8 cellular contexts compared by ENCODE assay signal in genomic region chr2:196239622-196240587, GRCh38.
DNase-seq lines count a peak whose midpoint lies in the region; ATAC-seq lines count a peak whose summit lies in the region.

No MANE protein-coding gene starts in this region.

- H3K4me3 ChIP-seq in naive thymus-derived CD4-positive, alpha-beta T cell (ENCODE audit: low read length): peak overlapping the region; percentile 36
- peak overlapping the region; percentile 17 for H3K4me3 ChIP-seq in thymus (ENCODE audit: low read length)

- peak; percentile 80 for ATAC-seq in GM21825 (IDR thresholded peaks at IDR 0.05; ENCODE audit: unreplicated experiment)
- ATAC-seq in naive thymus-derived CD4-positive, alpha-beta T cell: peak; percentile 87

- H3K27ac Mint-ChIP-seq in naive thymus-derived CD4-positive, alpha-beta T cell: peak overlapping the region; percentile 90 to 99 (median 97)

- no peaks in the 10 kb centered on the region for H3K27me3 Mint-ChIP-seq in naive thymus-derived CD4-positive, alpha-beta T cell

- intact Hi-C loops in naive thymus-derived CD4-positive, alpha-beta T cell (cut with micrococcal nuclease): loop anchor here (1.0 to 10.0 kb wide), 13 partner anchors 10 to 1465 kb away; partner anchors contain the start of genes MARS2 (in 1 of the 2) and STK17B (in 1 of the 2)

- H3K4me1 ChIP-seq in naive thymus-derived CD4-positive, alpha-beta T cell (ENCODE audit: control insufficient read depth in 2 of 2, insufficient read depth in 2 of 2, low read length in 2 of 2): peaks cover 57 to 60% of the 10 kb centered on the region in 2 donors
- H3K4me1 ChIP-seq in thymus (ENCODE audit: control insufficient read depth, insufficient read depth, low read length): peaks cover 23% of the 10 kb centered on the region

- peak; percentile 8 for DNase-seq in ELF-1 (ENCODE audit: low read depth, low spot score)
- peak; percentile 93 for DNase-seq in LHCN-M2 (ENCODE audit: low read depth)
- DNase-seq in activated CD4-positive, alpha-beta T cell treated with anti-CD3 and anti-CD28 coated beads for 4 hours: peak; percentile 72 to 75
- DNase-seq in effector CD4-positive, alpha-beta T cell: peak; percentile 67
- DNase-seq in naive thymus-derived CD4-positive, alpha-beta T cell: peak; percentile 33 to 90 (median 83)
- no peak for DNase-seq in NCI-H2029 (lab: John Stamatoyannopoulos, UW)

- peaks cover 0 to 20% (median 0%) of the 10 kb centered on the region in 5 donors for H3K36me3 Mint-ChIP-seq in naive thymus-derived CD4-positive, alpha-beta T cell

- H3K9me3 Mint-ChIP-seq in naive thymus-derived CD4-positive, alpha-beta T cell: peaks cover 0 to 7% (median 0%) of the 10 kb centered on the region in 11 donors

- peaks cover 55 to 90% (median 80%) of the 10 kb centered on the region in 7 donors for H3K4me1 Mint-ChIP-seq in naive thymus-derived CD4-positive, alpha-beta T cell

- WGBS in thymus: 29% methylated on average over 10 of the region's 10 CpGs

- no peaks in the 10 kb centered on the region for H3K36me3 ChIP-seq in naive thymus-derived CD4-positive, alpha-beta T cell (ENCODE audit: control insufficient read depth in 2 of 3, insufficient read depth in 3 of 3, low read length in 3 of 3)
- no peaks in the 10 kb centered on the region for H3K36me3 ChIP-seq in thymus (ENCODE audit: control insufficient read depth, insufficient read depth)

- H3K9me3 ChIP-seq in naive thymus-derived CD4-positive, alpha-beta T cell (ENCODE audit: control insufficient read depth in 2 of 3, low read length in 3 of 3): no peaks in the 10 kb centered on the region
- no peaks in the 10 kb centered on the region for H3K9me3 ChIP-seq in thymus (ENCODE audit: control insufficient read depth)

- peak overlapping the region; percentile 64 to 87 (median 76) for H3K4me3 Mint-ChIP-seq in naive thymus-derived CD4-positive, alpha-beta T cell

- no peaks in the 10 kb centered on the region for H3K27me3 ChIP-seq in naive thymus-derived CD4-positive, alpha-beta T cell (ENCODE audit: control insufficient read depth in 2 of 2, insufficient read depth in 2 of 2, low read length in 2 of 2)
- H3K27me3 ChIP-seq in thymus (ENCODE audit: control insufficient read depth, insufficient read depth): no peaks in the 10 kb centered on the region

- H3K27ac ChIP-seq in naive thymus-derived CD4-positive, alpha-beta T cell (ENCODE audit: low read depth, low read length): peak overlapping the region; percentile 71
- H3K27ac ChIP-seq in thymus (ENCODE audit: low read depth): peak overlapping the region; percentile 93

- CTCF ChIA-PET in naive thymus-derived CD4-positive, alpha-beta T cell (lab: Charles Lee): interaction anchor here (0.6 to 3.4 kb wide), 14 partner anchors 9 to 160 kb away, joined by 3 to 25 read pairs (median 4); no protein-coding TSS in a partner anchor

- POLR2A ChIA-PET in naive thymus-derived CD4-positive, alpha-beta T cell (lab: Charles Lee): interaction anchor here (0.7 to 13.6 kb wide), 20 partner anchors 9 to 707 kb away, joined by 3 to 215 read pairs (median 6); partner anchors contain the start of gene STK17B
